In genomic region chr3:38022887-38023709, GRCh38 we compare ENCODE assay signal across 1 cellular context.
TF ChIP-seq lines count a peak whose summit lies in the region.

No MANE protein-coding gene starts in this region.

TF ChIP-seq in SK-N-SH, 30 proteins besides CTCF, POLR2A, EP300 and RAD21 (continued from another document):
- TF ChIP-seq RFX5 (IDR thresholded peaks at IDR 0.05; ENCODE audit: low read length) (no peak), RXRA (IDR thresholded peaks at IDR 0.05; ENCODE audit: borderline replicate concordance, low read depth) (no peak), FOXJ3 (CRISPR knock-in tag; IDR thresholded peaks at IDR 0.05) (no peak), FOSL2 (IDR thresholded peaks at IDR 0.05; ENCODE audit: borderline replicate concordance, low read depth) (no peak), MXI1 (IDR thresholded peaks at IDR 0.05; ENCODE audit: low read depth, low read length) (no peak), RCOR1 (IDR thresholded peaks at IDR 0.05; ENCODE audit: low read length) (no peak), GABPA (IDR thresholded peaks at IDR 0.05; ENCODE audit: low read depth) (no peak), SIN3A (IDR thresholded peaks at IDR 0.05; ENCODE audit: borderline replicate concordance, low read depth, low read length) (no peak)
- TF ChIP-seq, protein P1, sequence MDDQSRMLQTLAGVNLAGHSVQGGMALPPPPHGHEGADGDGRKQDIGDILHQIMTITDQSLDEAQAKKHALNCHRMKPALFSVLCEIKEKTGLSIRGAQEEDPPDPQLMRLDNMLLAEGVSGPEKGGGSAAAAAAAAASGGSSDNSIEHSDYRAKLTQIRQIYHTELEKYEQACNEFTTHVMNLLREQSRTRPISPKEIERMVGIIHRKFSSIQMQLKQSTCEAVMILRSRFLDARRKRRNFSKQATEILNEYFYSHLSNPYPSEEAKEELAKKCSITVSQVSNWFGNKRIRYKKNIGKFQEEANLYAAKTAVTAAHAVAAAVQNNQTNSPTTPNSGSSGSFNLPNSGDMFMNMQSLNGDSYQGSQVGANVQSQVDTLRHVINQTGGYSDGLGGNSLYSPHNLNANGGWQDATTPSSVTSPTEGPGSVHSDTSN (IDR thresholded peaks at IDR 0.05), result no peak
